In genomic region chrX:33324099-33324498, GRCh38 we compare ENCODE assay signal across 3 cellular contexts.
TF ChIP-seq lines count a peak whose summit lies in the region.

No MANE protein-coding gene starts in this region.

TF ChIP-seq in SK-N-SH, 30 proteins besides CTCF, POLR2A, EP300 and RAD21 (continued from another document):
- TF ChIP-seq TAF1 (IDR thresholded peaks at IDR 0.05; ENCODE audit: borderline replicate concordance, low read depth, low read length) = no peak
- no peak for TF ChIP-seq POLR2AphosphoS5 (IDR thresholded peaks at IDR 0.05; ENCODE audit: low read depth, low read length)
- TF ChIP-seq TCF12 (IDR thresholded peaks at IDR 0.05) = no peak
- no peak for TF ChIP-seq SMC3 (IDR thresholded peaks at IDR 0.05; ENCODE audit: low read depth, low read length)
- TF ChIP-seq USF1 (IDR thresholded peaks at IDR 0.05; ENCODE audit: borderline replicate concordance, low read depth) = no peak
- TF ChIP-seq GABPA (IDR thresholded peaks at IDR 0.05; ENCODE audit: low read depth) = no peak
TF ChIP-seq in SK-N-SH: peak in this region for 0.

TF ChIP-seq in SK-N-SH treated with all-trans-retinoic acid at 6 μM for 48 hours, 23 proteins besides CTCF, POLR2A, EP300 and RAD21 (continued from another document):
- TF ChIP-seq, protein P1, sequence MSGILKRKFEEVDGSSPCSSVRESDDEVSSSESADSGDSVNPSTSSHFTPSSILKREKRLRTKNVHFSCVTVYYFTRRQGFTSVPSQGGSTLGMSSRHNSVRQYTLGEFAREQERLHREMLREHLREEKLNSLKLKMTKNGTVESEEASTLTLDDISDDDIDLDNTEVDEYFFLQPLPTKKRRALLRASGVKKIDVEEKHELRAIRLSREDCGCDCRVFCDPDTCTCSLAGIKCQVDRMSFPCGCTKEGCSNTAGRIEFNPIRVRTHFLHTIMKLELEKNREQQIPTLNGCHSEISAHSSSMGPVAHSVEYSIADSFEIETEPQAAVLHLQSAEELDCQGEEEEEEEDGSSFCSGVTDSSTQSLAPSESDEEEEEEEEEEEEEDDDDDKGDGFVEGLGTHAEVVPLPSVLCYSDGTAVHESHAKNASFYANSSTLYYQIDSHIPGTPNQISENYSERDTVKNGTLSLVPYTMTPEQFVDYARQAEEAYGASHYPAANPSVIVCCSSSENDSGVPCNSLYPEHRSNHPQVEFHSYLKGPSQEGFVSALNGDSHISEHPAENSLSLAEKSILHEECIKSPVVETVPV (CRISPR knock-in tag; IDR thresholded peaks at IDR 0.05) = no peak
- no peak for TF ChIP-seq ZFP30 (CRISPR knock-in tag; IDR thresholded peaks at IDR 0.05)
- no peak for TF ChIP-seq SNAI2 (CRISPR knock-in tag; IDR thresholded peaks at IDR 0.05)
- TF ChIP-seq ZC3H10 (CRISPR knock-in tag; IDR thresholded peaks at IDR 0.05) = no peak
- no peak for TF ChIP-seq ZFP3 (CRISPR knock-in tag; IDR thresholded peaks at IDR 0.05)
- no peak for TF ChIP-seq ZNF565 (CRISPR knock-in tag; conservative IDR thresholded peaks at IDR 0.05; ENCODE audit: low read depth)
- no peak for TF ChIP-seq ZNF8 (CRISPR knock-in tag; IDR thresholded peaks at IDR 0.05)
- TF ChIP-seq POU6F1 (CRISPR knock-in tag; IDR thresholded peaks at IDR 0.05; ENCODE audit: borderline replicate concordance, low read depth) = no peak
- no peak for TF ChIP-seq PPARA (CRISPR knock-in tag; IDR thresholded peaks at IDR 0.05; ENCODE audit: borderline replicate concordance)
- TF ChIP-seq ISL1 (CRISPR knock-in tag; IDR thresholded peaks at IDR 0.05) = no peak
- no peak for TF ChIP-seq RARB (CRISPR knock-in tag; IDR thresholded peaks at IDR 0.05)
- TF ChIP-seq, protein P2, sequence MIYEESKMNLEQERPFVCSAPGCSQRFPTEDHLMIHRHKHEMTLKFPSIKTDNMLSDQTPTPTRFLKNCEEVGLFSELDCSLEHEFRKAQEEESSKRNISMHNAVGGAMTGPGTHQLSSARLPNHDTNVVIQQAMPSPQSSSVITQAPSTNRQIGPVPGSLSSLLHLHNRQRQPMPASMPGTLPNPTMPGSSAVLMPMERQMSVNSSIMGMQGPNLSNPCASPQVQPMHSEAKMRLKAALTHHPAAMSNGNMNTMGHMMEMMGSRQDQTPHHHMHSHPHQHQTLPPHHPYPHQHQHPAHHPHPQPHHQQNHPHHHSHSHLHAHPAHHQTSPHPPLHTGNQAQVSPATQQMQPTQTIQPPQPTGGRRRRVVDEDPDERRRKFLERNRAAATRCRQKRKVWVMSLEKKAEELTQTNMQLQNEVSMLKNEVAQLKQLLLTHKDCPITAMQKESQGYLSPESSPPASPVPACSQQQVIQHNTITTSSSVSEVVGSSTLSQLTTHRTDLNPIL (CRISPR knock-in tag; IDR thresholded peaks at IDR 0.05; ENCODE audit: low read depth) = no peak
- TF ChIP-seq TCF4 (CRISPR knock-in tag; IDR thresholded peaks at IDR 0.05; ENCODE audit: borderline replicate concordance) = no peak
- no peak for TF ChIP-seq CSDC2 (CRISPR knock-in tag; IDR thresholded peaks at IDR 0.05)
- TF ChIP-seq ESRRG (CRISPR knock-in tag; IDR thresholded peaks at IDR 0.05) = no peak

TF ChIP-seq in GM12878, 131 proteins besides CTCF, POLR2A, EP300 and RAD21 (continued from another document):
- no peak for TF ChIP-seq ZBTB33 (IDR thresholded peaks at IDR 0.05)
- TF ChIP-seq KDM1A (IDR thresholded peaks at IDR 0.05; ENCODE audit: borderline replicate concordance) = no peak
- no peak for TF ChIP-seq NFIC (IDR thresholded peaks at IDR 0.05; ENCODE audit: low read depth, low read length)
- TF ChIP-seq, protein P3, sequence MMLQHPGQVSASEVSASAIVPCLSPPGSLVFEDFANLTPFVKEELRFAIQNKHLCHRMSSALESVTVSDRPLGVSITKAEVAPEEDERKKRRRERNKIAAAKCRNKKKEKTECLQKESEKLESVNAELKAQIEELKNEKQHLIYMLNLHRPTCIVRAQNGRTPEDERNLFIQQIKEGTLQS (IDR thresholded peaks at IDR 0.05; ENCODE audit: borderline replicate concordance, extremely low read depth, low read depth, low read length) = no peak
- no peak for TF ChIP-seq IRF5 (IDR thresholded peaks at IDR 0.05; ENCODE audit: borderline replicate concordance)
- TF ChIP-seq, protein P4, sequence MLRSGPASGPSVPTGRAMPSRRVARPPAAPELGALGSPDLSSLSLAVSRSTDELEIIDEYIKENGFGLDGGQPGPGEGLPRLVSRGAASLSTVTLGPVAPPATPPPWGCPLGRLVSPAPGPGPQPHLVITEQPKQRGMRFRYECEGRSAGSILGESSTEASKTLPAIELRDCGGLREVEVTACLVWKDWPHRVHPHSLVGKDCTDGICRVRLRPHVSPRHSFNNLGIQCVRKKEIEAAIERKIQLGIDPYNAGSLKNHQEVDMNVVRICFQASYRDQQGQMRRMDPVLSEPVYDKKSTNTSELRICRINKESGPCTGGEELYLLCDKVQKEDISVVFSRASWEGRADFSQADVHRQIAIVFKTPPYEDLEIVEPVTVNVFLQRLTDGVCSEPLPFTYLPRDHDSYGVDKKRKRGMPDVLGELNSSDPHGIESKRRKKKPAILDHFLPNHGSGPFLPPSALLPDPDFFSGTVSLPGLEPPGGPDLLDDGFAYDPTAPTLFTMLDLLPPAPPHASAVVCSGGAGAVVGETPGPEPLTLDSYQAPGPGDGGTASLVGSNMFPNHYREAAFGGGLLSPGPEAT (IDR thresholded peaks at IDR 0.05; ENCODE audit: low read depth) = no peak
- TF ChIP-seq SIN3A (IDR thresholded peaks at IDR 0.05; ENCODE audit: low read depth, low read length) = no peak
- no peak for TF ChIP-seq STAT3 (IDR thresholded peaks at IDR 0.05; ENCODE audit: low read depth, low read length)
- TF ChIP-seq BCL3 (IDR thresholded peaks at IDR 0.05; ENCODE audit: borderline replicate concordance, insufficient read depth, low read depth, low read length, poor library complexity, severe bottlenecking) = no peak
- TF ChIP-seq KAT2A (conservative IDR thresholded peaks at IDR 0.05; ENCODE audit: control insufficient read depth, low read depth, low read length) = no peak
- TF ChIP-seq, protein P5, sequence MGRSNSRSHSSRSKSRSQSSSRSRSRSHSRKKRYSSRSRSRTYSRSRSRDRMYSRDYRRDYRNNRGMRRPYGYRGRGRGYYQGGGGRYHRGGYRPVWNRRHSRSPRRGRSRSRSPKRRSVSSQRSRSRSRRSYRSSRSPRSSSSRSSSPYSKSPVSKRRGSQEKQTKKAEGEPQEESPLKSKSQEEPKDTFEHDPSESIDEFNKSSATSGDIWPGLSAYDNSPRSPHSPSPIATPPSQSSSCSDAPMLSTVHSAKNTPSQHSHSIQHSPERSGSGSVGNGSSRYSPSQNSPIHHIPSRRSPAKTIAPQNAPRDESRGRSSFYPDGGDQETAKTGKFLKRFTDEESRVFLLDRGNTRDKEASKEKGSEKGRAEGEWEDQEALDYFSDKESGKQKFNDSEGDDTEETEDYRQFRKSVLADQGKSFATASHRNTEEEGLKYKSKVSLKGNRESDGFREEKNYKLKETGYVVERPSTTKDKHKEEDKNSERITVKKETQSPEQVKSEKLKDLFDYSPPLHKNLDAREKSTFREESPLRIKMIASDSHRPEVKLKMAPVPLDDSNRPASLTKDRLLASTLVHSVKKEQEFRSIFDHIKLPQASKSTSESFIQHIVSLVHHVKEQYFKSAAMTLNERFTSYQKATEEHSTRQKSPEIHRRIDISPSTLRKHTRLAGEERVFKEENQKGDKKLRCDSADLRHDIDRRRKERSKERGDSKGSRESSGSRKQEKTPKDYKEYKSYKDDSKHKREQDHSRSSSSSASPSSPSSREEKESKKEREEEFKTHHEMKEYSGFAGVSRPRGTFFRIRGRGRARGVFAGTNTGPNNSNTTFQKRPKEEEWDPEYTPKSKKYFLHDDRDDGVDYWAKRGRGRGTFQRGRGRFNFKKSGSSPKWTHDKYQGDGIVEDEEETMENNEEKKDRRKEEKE (IDR thresholded peaks at IDR 0.05) = no peak
